20 cellular contexts compared by ENCODE assay signal in genomic region chrX:118971552-118971951, GRCh38. TPM values are rescaled to one million over a fixed set of nuclear protein-coding genes. Genes with fewer than 3 reads are reported as not detected.
DNase-seq lines count a peak whose midpoint lies in the region; ATAC-seq and TF ChIP-seq lines count a peak whose summit lies in the region.
"Had no signal": no experiment of that assay in that cellular context is flagged by ENCODE, and none has a peak within 500 bp of the region (broad histone marks: within the 10 kb centered on the region; RNA-seq: fewer than 3 reads in every experiment).

No MANE protein-coding gene starts in this region.

- ATAC-seq in heart right ventricle, result no peak

- POLR2A ChIA-PET in RWPE1 (lab: Yijun Ruan, JAX; ENCODE audit: low non-redundant PET), result no interaction called here

- H2AFZ ChIP-seq in H9 (ENCODE audit: low read length), result no peak overlapping the region

- no peak overlapping the region for H3K4ac ChIP-seq in H9 (ENCODE audit: low read depth, low read length)

- H3K9me3 ChIP-seq in H9 (ENCODE audit: control insufficient read depth, low read depth, low read length) (peaks cover 38% of the 10 kb centered on the region), heart right ventricle (peaks cover 0 to 7% (median 0%) of the 10 kb centered on the region in 11 donors)
- H3K9me3 ChIP-seq: SJSA1 had no signal

- no CpG with 5 or more reads among the region's 3 CpGs for WGBS in H9 (ENCODE audit: extremely low coverage, insufficient read length, low lambda C conversion rate)
- 60 to 64% methylated on average over 3 of the region's 3 CpGs for WGBS in heart right ventricle, 2 donors

- H3K23ac ChIP-seq in H9 (ENCODE audit: insufficient read length, low read depth, low read length), result no peak overlapping the region

- H3K79me1 ChIP-seq in H9 (ENCODE audit: insufficient read depth, low read depth, low read length, poor library complexity, severe bottlenecking), result no peaks in the 10 kb centered on the region

- H2BK15ac ChIP-seq in H9 (ENCODE audit: low read depth, low read length), result no peak overlapping the region

- no peak overlapping the region for H2BK120ac ChIP-seq in H9 (ENCODE audit: low read depth, low read length, poor library complexity, severe bottlenecking)

- H3K36me3 Mint-ChIP-seq in H9 (ENCODE audit: insufficient read depth in 1 of 3, low read depth in 3 of 3), result peaks cover 2 to 4% (median 3%) of the 10 kb centered on the region in 3 experiments; a peak in 6 of 7 replicates

- TF ChIP-seq CTCF in H9 (conservative IDR thresholded peaks at IDR 0.05) (no peak), heart right ventricle (IDR thresholded peaks at IDR 0.05) (no peak), RWPE1 (conservative IDR thresholded peaks at IDR 0.05; ENCODE audit: low read depth) (no peak)

- H2AK5ac ChIP-seq in H9 (ENCODE audit: insufficient read length, low read length), result no peak overlapping the region

- H3K23me2 ChIP-seq in H9 (ENCODE audit: insufficient read length, low read depth, low read length, poor library complexity, severe bottlenecking), result no peaks in the 10 kb centered on the region

- H3K9ac ChIP-seq in H9 (ENCODE audit: extremely low read depth, insufficient read length, low read length), result no peak overlapping the region
- H3K9ac ChIP-seq: BLaER1, KMS-11 had no signal

- DNase-seq in DMS153 (lab: John Stamatoyannopoulos, UW), result peak; percentile 8
- DNase-seq in DMS153 treated with DMSO at 0.1 percent for 48 hours (lab: John Stamatoyannopoulos, UW; ENCODE audit: unreplicated experiment), result no peak
- DNase-seq in H9, result peak; percentile 60
- DNase-seq in NCI-H774 (lab: John Stamatoyannopoulos, UW), result peak; percentile 55
- DNase-seq in iPS-NIHi11 (ENCODE audit: low spot score), result peak; percentile 31
- no peak for DNase-seq in OCI-M1 (lab: John Stamatoyannopoulos, UW)
- DNase-seq in heart right ventricle, result no peak
- DNase-seq in RWPE1 (ENCODE audit: low spot score), result no peak
- DNase-seq: DMS79 treated with DMSO at 0.1 percent for 48 hours, GDM1, GOT3, NCI-H1105, NCI-H2227 treated with DMSO at 0.1 percent for 48 hours, RPMI8226, SW 1271 had no signal

- CTCF ChIA-PET in RWPE1 (lab: Yijun Ruan, JAX), result interaction anchor here (0.6 kb wide), 1 partner anchor 16 kb away, joined by 3 read pairs; no protein-coding TSS in a partner anchor

- H3K18ac ChIP-seq in H9 (ENCODE audit: insufficient read length, low read depth, low read length), result no peak overlapping the region

- H3K4me2 ChIP-seq in H9 (ENCODE audit: insufficient read depth, insufficient read length, low read length), result no peak overlapping the region
- H3K4me2 ChIP-seq: BLaER1, KMS-11 had no signal

- intact Hi-C loops in heart right ventricle (cut with DNase I), result no loop called here

- no peak overlapping the region for H2BK5ac ChIP-seq in H9 (ENCODE audit: insufficient read length, low read length)

- H4K91ac ChIP-seq in H9 (ENCODE audit: insufficient read length, low read depth, low read length), result no peak overlapping the region

- no peak overlapping the region for H3K27ac Mint-ChIP-seq in H9
- H3K27ac Mint-ChIP-seq: T-helper 2 cell treated with Interferon-gamma antibody and Interleukin-4, amounts not matched to agents 5 μg/mL and 100 μg/mL, for 36 hours had no signal

- H3K79me2 ChIP-seq in H9 (ENCODE audit: insufficient read depth, low read length), result no peaks in the 10 kb centered on the region

- H3K36me3 ChIP-seq in heart right ventricle, result no peaks in the 10 kb centered on the region
- H3K36me3 ChIP-seq: BLaER1, SJSA1 had no signal

- no peak overlapping the region for H3K56ac ChIP-seq in H9 (ENCODE audit: insufficient read length, low read depth, low read length)

- no peak overlapping the region for H3T11ph ChIP-seq in H9 (ENCODE audit: low read length)

- no peaks in the 10 kb centered on the region for H4K20me1 ChIP-seq in H9 (ENCODE audit: control insufficient read depth, insufficient read depth, insufficient read length)

- no peak overlapping the region for H3K4me3 ChIP-seq in heart right ventricle
- H3K4me3 ChIP-seq: BLaER1, SJSA1 had no signal

- H3K4me1 ChIP-seq in H9 (ENCODE audit: insufficient read depth, low read length) (no peaks in the 10 kb centered on the region), heart right ventricle (peaks cover 0 to 13% (median 6%) of the 10 kb centered on the region in 9 donors)

- H2BK12ac ChIP-seq in H9 (ENCODE audit: insufficient read length, low read depth, low read length), result no peak overlapping the region

- no peak overlapping the region for H4K8ac ChIP-seq in H9 (replicated peaks; ENCODE audit: insufficient read length, low read depth, low read length)

- H2BK20ac ChIP-seq in H9 (ENCODE audit: low read depth, low read length, poor library complexity, severe bottlenecking), result no peak overlapping the region

- H3K4me3 Mint-ChIP-seq in H9, result no peak overlapping the region
- H3K4me3 Mint-ChIP-seq: T-helper 2 cell treated with Interferon-gamma antibody and Interleukin-4, amounts not matched to agents 5 μg/mL and 100 μg/mL, for 36 hours had no signal

- no peak overlapping the region for H4K5ac ChIP-seq in H9 (ENCODE audit: insufficient read length, low read depth, low read length)

- H3K27me3 ChIP-seq in H9 (ENCODE audit: insufficient read depth, low read length) (peaks cover 69% of the 10 kb centered on the region), heart right ventricle (peaks cover 0 to 41% (median 0%) of the 10 kb centered on the region in 7 donors)

- peaks cover 58 to 74% of the 10 kb centered on the region in 2 experiments for H3K9me3 Mint-ChIP-seq in H9
- H3K9me3 Mint-ChIP-seq: T-helper 2 cell treated with Interferon-gamma antibody and Interleukin-4, amounts not matched to agents 5 μg/mL and 100 μg/mL, for 36 hours had no signal

- no peak overlapping the region for H3K14ac ChIP-seq in H9 (ENCODE audit: insufficient read depth, low read length)

- H3K27ac ChIP-seq in H9 (ENCODE audit: insufficient read length, low read depth, low read length) (no peak overlapping the region), heart right ventricle (no peak overlapping the region), RWPE1 (no peak overlapping the region)
- H3K27ac ChIP-seq: 22Rv1, BLaER1, KMS-11, SJSA1 had no signal

- peaks cover 18 to 23% of the 10 kb centered on the region in 2 experiments for H3K4me1 Mint-ChIP-seq in H9

- peaks cover 100% of the 10 kb centered on the region for H3K27me3 Mint-ChIP-seq in H9 (ENCODE audit: low read depth)

RNA-seq across cellular contexts. Expression of gene LONRF3, which starts 2.9 kb away (rescaled TPM):
- total RNA-seq in H9 (2021) (0.33 and 0.39 TPM in 2 replicates), heart right ventricle (1 to 10 TPM in 8 of 10 donors, under 1 TPM in 2; 0.43 to 6.1 (median 1.4) TPM)
- 1 to 10 TPM in 1 of 2 donors, under 1 TPM in 1; 0.65 to 1.3 TPM for polyA plus RNA-seq in heart right ventricle

Comparison
In these comparisons a context has a peak if more than half of its experiments do, and no peak if none do; other contexts are left out.
1. DNase-seq: peak in DMS153 (single experiment), H9 (single experiment), NCI-H774 (single experiment) and iPS-NIHi11 (single experiment); none in DMS153 treated with DMSO at 0.1 percent for 48 hours (single experiment), OCI-M1 (single experiment), heart right ventricle (0 of 2) and RWPE1 (single experiment).